Comparison of ENCODE assay signal across 1 cellular context in the genomic region with DNA sequence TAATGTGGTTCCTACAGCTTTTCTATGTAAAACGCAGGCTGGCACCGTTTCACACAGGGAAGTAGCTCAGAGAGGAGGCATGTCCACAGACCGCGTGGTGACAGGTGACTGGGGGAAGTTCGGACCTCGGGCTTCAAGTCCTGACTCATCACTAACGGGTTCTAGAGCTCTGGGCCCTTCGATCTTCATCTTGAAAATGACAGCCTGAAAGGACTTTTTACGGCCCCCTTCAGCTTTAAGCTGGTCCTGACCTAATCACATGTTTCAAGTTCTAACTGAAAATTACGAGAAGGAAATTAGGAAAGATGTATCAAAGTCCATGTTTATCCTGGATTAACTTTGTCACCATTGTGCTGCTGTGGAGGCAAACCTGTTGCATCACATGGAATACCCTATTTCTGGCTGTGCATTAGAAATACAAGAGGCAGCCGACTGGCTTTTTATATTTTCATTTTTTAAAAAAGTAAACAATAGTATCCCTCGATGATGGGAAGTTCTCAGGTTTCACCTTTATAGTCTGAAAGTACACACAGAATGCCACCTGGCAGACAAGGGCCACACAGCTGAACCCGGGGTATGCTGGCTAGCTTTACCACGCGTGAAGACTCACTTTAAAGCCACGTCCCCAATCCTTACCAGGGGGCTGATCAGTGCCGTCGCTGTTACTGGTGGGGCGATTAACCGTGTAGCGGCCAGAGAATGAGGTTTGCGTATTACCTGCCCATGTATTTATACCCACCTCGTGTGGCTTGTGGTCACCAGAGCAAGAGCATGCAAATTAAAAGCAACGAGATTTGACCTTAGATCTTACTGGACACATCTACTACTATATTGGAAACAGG.
TF ChIP-seq lines count a peak whose summit lies in the region.

No MANE protein-coding gene starts in this region.

TF ChIP-seq in HepG2, 621 proteins besides CTCF, POLR2A, EP300 and RAD21 (continued from another document and continues in another):
- no peak; the same call in none of the 2 replicates for TF ChIP-seq ZNF770 (CRISPR knock-in tag; IDR thresholded peaks at IDR 0.05)
- TF ChIP-seq GPBP1L1 (CRISPR knock-in tag; IDR thresholded peaks at IDR 0.05): no peak
- TF ChIP-seq, protein P1, sequence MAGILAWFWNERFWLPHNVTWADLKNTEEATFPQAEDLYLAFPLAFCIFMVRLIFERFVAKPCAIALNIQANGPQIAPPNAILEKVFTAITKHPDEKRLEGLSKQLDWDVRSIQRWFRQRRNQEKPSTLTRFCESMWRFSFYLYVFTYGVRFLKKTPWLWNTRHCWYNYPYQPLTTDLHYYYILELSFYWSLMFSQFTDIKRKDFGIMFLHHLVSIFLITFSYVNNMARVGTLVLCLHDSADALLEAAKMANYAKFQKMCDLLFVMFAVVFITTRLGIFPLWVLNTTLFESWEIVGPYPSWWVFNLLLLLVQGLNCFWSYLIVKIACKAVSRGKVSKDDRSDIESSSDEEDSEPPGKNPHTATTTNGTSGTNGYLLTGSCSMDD (CRISPR knock-in tag; IDR thresholded peaks at IDR 0.05): no peak
- no peak for TF ChIP-seq PLRG1 (conservative IDR thresholded peaks at IDR 0.05)
- peak; percentile 51; the same call in 1 of the 2 replicates for TF ChIP-seq ZNF670 (CRISPR knock-in tag; IDR thresholded peaks at IDR 0.05; ENCODE audit: borderline replicate concordance)
- TF ChIP-seq, protein P2, sequence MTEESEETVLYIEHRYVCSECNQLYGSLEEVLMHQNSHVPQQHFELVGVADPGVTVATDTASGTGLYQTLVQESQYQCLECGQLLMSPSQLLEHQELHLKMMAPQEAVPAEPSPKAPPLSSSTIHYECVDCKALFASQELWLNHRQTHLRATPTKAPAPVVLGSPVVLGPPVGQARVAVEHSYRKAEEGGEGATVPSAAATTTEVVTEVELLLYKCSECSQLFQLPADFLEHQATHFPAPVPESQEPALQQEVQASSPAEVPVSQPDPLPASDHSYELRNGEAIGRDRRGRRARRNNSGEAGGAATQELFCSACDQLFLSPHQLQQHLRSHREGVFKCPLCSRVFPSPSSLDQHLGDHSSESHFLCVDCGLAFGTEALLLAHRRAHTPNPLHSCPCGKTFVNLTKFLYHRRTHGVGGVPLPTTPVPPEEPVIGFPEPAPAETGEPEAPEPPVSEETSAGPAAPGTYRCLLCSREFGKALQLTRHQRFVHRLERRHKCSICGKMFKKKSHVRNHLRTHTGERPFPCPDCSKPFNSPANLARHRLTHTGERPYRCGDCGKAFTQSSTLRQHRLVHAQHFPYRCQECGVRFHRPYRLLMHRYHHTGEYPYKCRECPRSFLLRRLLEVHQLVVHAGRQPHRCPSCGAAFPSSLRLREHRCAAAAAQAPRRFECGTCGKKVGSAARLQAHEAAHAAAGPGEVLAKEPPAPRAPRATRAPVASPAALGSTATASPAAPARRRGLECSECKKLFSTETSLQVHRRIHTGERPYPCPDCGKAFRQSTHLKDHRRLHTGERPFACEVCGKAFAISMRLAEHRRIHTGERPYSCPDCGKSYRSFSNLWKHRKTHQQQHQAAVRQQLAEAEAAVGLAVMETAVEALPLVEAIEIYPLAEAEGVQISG (CRISPR knock-in tag; IDR thresholded peaks at IDR 0.05): 0 out of 2 replicates have a peak, but pooled peaks have one; percentile 7
- TF ChIP-seq, protein P3, sequence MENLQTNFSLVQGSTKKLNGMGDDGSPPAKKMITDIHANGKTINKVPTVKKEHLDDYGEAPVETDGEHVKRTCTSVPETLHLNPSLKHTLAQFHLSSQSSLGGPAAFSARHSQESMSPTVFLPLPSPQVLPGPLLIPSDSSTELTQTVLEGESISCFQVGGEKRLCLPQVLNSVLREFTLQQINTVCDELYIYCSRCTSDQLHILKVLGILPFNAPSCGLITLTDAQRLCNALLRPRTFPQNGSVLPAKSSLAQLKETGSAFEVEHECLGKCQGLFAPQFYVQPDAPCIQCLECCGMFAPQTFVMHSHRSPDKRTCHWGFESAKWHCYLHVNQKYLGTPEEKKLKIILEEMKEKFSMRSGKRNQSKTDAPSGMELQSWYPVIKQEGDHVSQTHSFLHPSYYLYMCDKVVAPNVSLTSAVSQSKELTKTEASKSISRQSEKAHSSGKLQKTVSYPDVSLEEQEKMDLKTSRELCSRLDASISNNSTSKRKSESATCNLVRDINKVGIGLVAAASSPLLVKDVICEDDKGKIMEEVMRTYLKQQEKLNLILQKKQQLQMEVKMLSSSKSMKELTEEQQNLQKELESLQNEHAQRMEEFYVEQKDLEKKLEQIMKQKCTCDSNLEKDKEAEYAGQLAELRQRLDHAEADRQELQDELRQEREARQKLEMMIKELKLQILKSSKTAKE (CRISPR knock-in tag; IDR thresholded peaks at IDR 0.05; ENCODE audit: borderline replicate concordance): peak; percentile 77
- no peak for TF ChIP-seq ZNF724P (CRISPR knock-in tag; IDR thresholded peaks at IDR 0.05; ENCODE audit: borderline replicate concordance)
- peak; percentile 31; the same call in 1 of the 2 replicates for TF ChIP-seq MYC (CRISPR knock-in tag; IDR thresholded peaks at IDR 0.05; ENCODE audit: borderline replicate concordance)
- no peak for TF ChIP-seq STAG1 (CRISPR knock-in tag; IDR thresholded peaks at IDR 0.05)
- no peak for TF ChIP-seq SNAI1 (CRISPR knock-in tag; IDR thresholded peaks at IDR 0.05; ENCODE audit: borderline replicate concordance)
- peak; percentile 46; the same call in 1 of the 2 replicates for TF ChIP-seq THAP9 (CRISPR knock-in tag; IDR thresholded peaks at IDR 0.05; ENCODE audit: borderline replicate concordance)
- no peak for TF ChIP-seq YY1 (IDR thresholded peaks at IDR 0.05; ENCODE audit: insufficient read depth, insufficient replicate concordance, low read depth, low read length)
- no peak for TF ChIP-seq MATR3 (CRISPR knock-in tag; IDR thresholded peaks at IDR 0.05)
- TF ChIP-seq, protein P4, sequence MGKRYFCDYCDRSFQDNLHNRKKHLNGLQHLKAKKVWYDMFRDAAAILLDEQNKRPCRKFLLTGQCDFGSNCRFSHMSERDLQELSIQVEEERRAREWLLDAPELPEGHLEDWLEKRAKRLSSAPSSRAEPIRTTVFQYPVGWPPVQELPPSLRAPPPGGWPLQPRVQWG (CRISPR knock-in tag; IDR thresholded peaks at IDR 0.05; ENCODE audit: borderline replicate concordance, low read depth): peak; percentile 83; the same call in 1 of the 2 replicates
- no peak for TF ChIP-seq TERF1 (CRISPR knock-in tag; IDR thresholded peaks at IDR 0.05)
- no peak for TF ChIP-seq ZNF75D (CRISPR knock-in tag; IDR thresholded peaks at IDR 0.05; ENCODE audit: borderline replicate concordance)
- TF ChIP-seq JDP2 (CRISPR knock-in tag; IDR thresholded peaks at IDR 0.05; ENCODE audit: borderline replicate concordance): peak; percentile 55; the same call in 1 of the 2 replicates
- peak; percentile 99 for TF ChIP-seq NCOR1 (IDR thresholded peaks at IDR 0.05; ENCODE audit: borderline replicate concordance, low read length)
- peak; percentile 49; the same call in 1 of the 2 replicates for TF ChIP-seq ZNF30 (CRISPR knock-in tag; IDR thresholded peaks at IDR 0.05)
- peak; percentile 63 for TF ChIP-seq DNMT3B (CRISPR knock-in tag; conservative IDR thresholded peaks at IDR 0.05)
- peak; percentile 16; the same call in 1 of the 2 replicates for TF ChIP-seq YEATS4 (CRISPR knock-in tag; IDR thresholded peaks at IDR 0.05; ENCODE audit: borderline replicate concordance)
- TF ChIP-seq ZNF230 (CRISPR knock-in tag; IDR thresholded peaks at IDR 0.05): no peak
- no peak for TF ChIP-seq CSRNP1 (CRISPR knock-in tag; IDR thresholded peaks at IDR 0.05)
- no peak for TF ChIP-seq CEBPZ (IDR thresholded peaks at IDR 0.05; ENCODE audit: low read length)
- TF ChIP-seq SIN3A (IDR thresholded peaks at IDR 0.05; ENCODE audit: borderline replicate concordance, low read depth, low read length): peak; percentile 89
- no peak for TF ChIP-seq FOXC1 (CRISPR knock-in tag; IDR thresholded peaks at IDR 0.05; ENCODE audit: borderline replicate concordance)
- peak; percentile 68; the same call in 1 of the 2 replicates for TF ChIP-seq ATF1 (CRISPR knock-in tag; IDR thresholded peaks at IDR 0.05)
- no peak for TF ChIP-seq ELF4 (CRISPR knock-in tag; IDR thresholded peaks at IDR 0.05; ENCODE audit: borderline replicate concordance)
- TF ChIP-seq ZNF143 (CRISPR knock-in tag; IDR thresholded peaks at IDR 0.05): no peak
- peak; percentile 54; the same call in 1 of the 2 replicates for TF ChIP-seq TBX2 (CRISPR knock-in tag; IDR thresholded peaks at IDR 0.05; ENCODE audit: borderline replicate concordance)
- TF ChIP-seq THAP11 (CRISPR knock-in tag; IDR thresholded peaks at IDR 0.05): peak; percentile 80
- TF ChIP-seq ZNF460 (CRISPR knock-in tag; IDR thresholded peaks at IDR 0.05; ENCODE audit: borderline replicate concordance): peak; percentile 22; the same call in 1 of the 2 replicates
- no peak for TF ChIP-seq SMARCC2 (IDR thresholded peaks at IDR 0.05)
